Comparison of ENCODE assay signal across 9 cellular contexts in genomic region chr17:81713004-81713555, GRCh38. TPM values are rescaled to one million over a fixed set of nuclear protein-coding genes. Genes with fewer than 3 reads are reported as not detected.
A peak's percentile ranks its signal among the peaks of the same experiment; 100 is the strongest.
DNase-seq lines count a peak whose midpoint lies in the region; FAIRE-seq and TF ChIP-seq lines count a peak whose summit lies in the region.
"Had no signal": no experiment of that assay in that cellular context is flagged by ENCODE, and none has a peak within 500 bp of the region (broad histone marks: within the 10 kb centered on the region; RNA-seq: fewer than 3 reads in every experiment).

No MANE protein-coding gene starts in this region.

- H3K27ac ChIP-seq in esophagus squamous epithelium (peak overlapping the region; percentile 76 to 92 (median 90)), trophoblast cell (ENCODE audit: low read depth, low read length) (no peak overlapping the region)

- H3K27me3 ChIP-seq in esophagus squamous epithelium (no peaks in the 10 kb centered on the region), trophoblast cell (ENCODE audit: insufficient read depth, low read length) (no peaks in the 10 kb centered on the region)

- H3K4me2 ChIP-seq in trophoblast cell (ENCODE audit: low read length) = peak overlapping the region; percentile 87

- no peak for TF ChIP-seq POLR2A in esophagus squamous epithelium (IDR thresholded peaks at IDR 0.05)

- TF ChIP-seq CTCF in esophagus squamous epithelium (IDR thresholded peaks at IDR 0.05) = no peak

- no peak overlapping the region for H2BK120ac ChIP-seq in trophoblast cell (ENCODE audit: insufficient read depth, low read length, poor library complexity)

- peak overlapping the region; percentile 18 for H3K9ac ChIP-seq in trophoblast cell (ENCODE audit: low read length)

- H3K36me3 ChIP-seq in esophagus squamous epithelium (peaks cover 0 to 41% (median 0%) of the 10 kb centered on the region in 3 donors), trophoblast cell (ENCODE audit: control insufficient read depth in 1 of 2, insufficient read depth in 2 of 2, low read length in 2 of 2) (peaks cover 16 to 21% of the 10 kb centered on the region in 2 experiments)

- intact Hi-C loops in esophagus squamous epithelium (cut with DNase I) = no loop called here

- H3K14ac ChIP-seq in trophoblast cell (ENCODE audit: low read length) = peak overlapping the region; percentile 64

- peaks cover 4% of the 10 kb centered on the region for H3K79me1 ChIP-seq in trophoblast cell (ENCODE audit: low read length)

- peaks cover 32 to 72% (median 37%) of the 10 kb centered on the region in 3 donors for H3K4me1 ChIP-seq in esophagus squamous epithelium
- H3K4me1 ChIP-seq in trophoblast cell (ENCODE audit: control insufficient read depth in 1 of 2, insufficient read depth in 2 of 2, low read length in 2 of 2) = peaks cover 20 to 27% of the 10 kb centered on the region in 2 experiments

- peak overlapping the region; percentile 34 for H4K91ac ChIP-seq in trophoblast cell (ENCODE audit: low read depth, low read length)

- peaks cover 5% of the 10 kb centered on the region for H3K79me2 ChIP-seq in trophoblast cell (ENCODE audit: control insufficient read depth, insufficient read depth, low read length, poor library complexity)

- peak overlapping the region; percentile 66 for H4K8ac ChIP-seq in trophoblast cell (ENCODE audit: low read depth, low read length)

- no peak overlapping the region for H2BK5ac ChIP-seq in trophoblast cell (ENCODE audit: low read depth, low read length, poor library complexity)

- H3K18ac ChIP-seq in trophoblast cell (ENCODE audit: low read length) = peak overlapping the region; percentile 45

- DNase-seq in ELF-1 (ENCODE audit: low read depth, low spot score) (peak; percentile 54), RCC 7860 (ENCODE audit: low spot score) (peak; percentile 22), esophagus squamous epithelium (lab: John Stamatoyannopoulos, UW) (no peak), trophoblast cell (peak in 1 of 2 donors; percentile 12), OCI-M2 (lab: John Stamatoyannopoulos, UW; ENCODE audit: unreplicated experiment) (no peak), COR-L47 (lab: John Stamatoyannopoulos, UW) (no peak)
- DNase-seq in activated CD4-positive, alpha-beta T cell treated with anti-CD3 and anti-CD28 coated beads, Interleukin-2, amount 50 U/mL, for 48 hours = no peak
- no peak for DNase-seq in activated CD4-positive, alpha-beta T cell treated with anti-CD3 and anti-CD28 coated beads for 1 hour
- DNase-seq: NCI-H510A treated with DMSO at 0.1 percent for 48 hours had no signal

- no peak overlapping the region for H3K4ac ChIP-seq in trophoblast cell (ENCODE audit: low read depth, low read length)

- no peak overlapping the region for H2BK12ac ChIP-seq in trophoblast cell (ENCODE audit: low read length)

- peak overlapping the region; percentile 30 for H2AFZ ChIP-seq in trophoblast cell (ENCODE audit: insufficient read depth, low read length, poor library complexity)

- FAIRE-seq in RCC 7860 (lab: Jason Lieb, UNC) = no peak

- peak overlapping the region; percentile 68 to 94 (median 91) for H3K4me3 ChIP-seq in esophagus squamous epithelium
- H3K4me3 ChIP-seq in trophoblast cell (ENCODE audit: low read depth, low read length) = peak overlapping the region; percentile 83

- peak overlapping the region; percentile 8 for H2AK5ac ChIP-seq in trophoblast cell (ENCODE audit: low read length)

- no peak overlapping the region for H3K23ac ChIP-seq in trophoblast cell (ENCODE audit: low read length)

- no peaks in the 10 kb centered on the region for H3K9me3 ChIP-seq in esophagus squamous epithelium
- H3K9me3 ChIP-seq in trophoblast cell (ENCODE audit: insufficient read depth, low read depth, low read length) = peaks cover under 1% of the 10 kb centered on the region

- 12 to 23% methylated on average over 9 of the region's 18 CpGs for WGBS in esophagus squamous epithelium, 2 donors
- no CpG with 5 or more reads among the region's 18 CpGs for WGBS in trophoblast cell (ENCODE audit: extremely low coverage, insufficient coverage, insufficient read length)

- no peak overlapping the region for H4K12ac ChIP-seq in trophoblast cell (ENCODE audit: low read depth, low read length)

RNA-seq across cellular contexts. Expression of gene SLC25A10, which starts 1.0 kb away (rescaled TPM):
- 10 to 100 TPM; 23.3 to 49.3 (median 37.1) TPM for total RNA-seq in esophagus squamous epithelium
- polyA plus RNA-seq in trophoblast cell (2013) = 10.3 and 11.3 TPM in 2 replicates

RNA-seq across cellular contexts. Expression of gene MRPL12, which starts 9.9 kb away (rescaled TPM):
- total RNA-seq in esophagus squamous epithelium = 100 to 1,000 TPM in 1 of 4 donors, 10 to 100 TPM in 3; 69.6 to 115 (median 79.9) TPM
- polyA plus RNA-seq in trophoblast cell (2013) = 59.9 and 63.0 TPM in 2 replicates

RNA-seq across cellular contexts. Expression of gene HGS, which starts 29.3 kb away (rescaled TPM):
- total RNA-seq in esophagus squamous epithelium = 10 to 100 TPM; 48.2 to 86.8 (median 84.0) TPM
- 57.4 and 59.9 TPM in 2 replicates for polyA plus RNA-seq in trophoblast cell (2013)

RNA-seq across cellular contexts. Expression of gene ARL16, which starts 29.5 kb away (rescaled TPM):
- 10 to 100 TPM; 19.1 to 34.3 (median 27.9) TPM for total RNA-seq in esophagus squamous epithelium
- polyA plus RNA-seq in trophoblast cell (2013) = 34.8 and 35.3 TPM in 2 replicates

RNA-seq across cellular contexts. Expression of gene CCDC137, which starts 46.5 kb away (rescaled TPM):
- 10 to 100 TPM; 18.2 to 25.6 (median 21.4) TPM for total RNA-seq in esophagus squamous epithelium
- 23.6 and 24.3 TPM in 2 replicates for polyA plus RNA-seq in trophoblast cell (2013)

Comparison
In these comparisons a context has a peak if more than half of its experiments do, and no peak if none do; other contexts are left out.
1. DNase-seq: peak in ELF-1 (single experiment) and RCC 7860 (single experiment); none in esophagus squamous epithelium (single experiment), OCI-M2 (single experiment), COR-L47 (single experiment), activated CD4-positive, alpha-beta T cell treated with anti-CD3 and anti-CD28 coated beads, Interleukin-2, amount 50 U/mL, for 48 hours (0 of 2) and activated CD4-positive, alpha-beta T cell treated with anti-CD3 and anti-CD28 coated beads for 1 hour (single experiment).